Comparison of ENCODE assay signal across 9 cellular contexts in genomic region chr17:44898768-44899073, GRCh38. TPM values are rescaled to one million over a fixed set of nuclear protein-coding genes. Genes with fewer than 3 reads are reported as not detected.
DNase-seq lines count a peak whose midpoint lies in the region; ATAC-seq and TF ChIP-seq lines count a peak whose summit lies in the region.
"Had no signal": no experiment of that assay in that cellular context is flagged by ENCODE, and none has a peak within 500 bp of the region (broad histone marks: within the 10 kb centered on the region; RNA-seq: fewer than 3 reads in every experiment).

No MANE protein-coding gene starts in this region.

- no peak for TF ChIP-seq RAD21 in IMR-90 (IDR thresholded peaks at IDR 0.05; ENCODE audit: low read length)

- peaks cover 21% of the 10 kb centered on the region for H3K4me1 ChIP-seq in CD4-positive, alpha-beta memory T cell (ENCODE audit: insufficient read depth, low read length)
- peaks cover 19% of the 10 kb centered on the region for H3K4me1 ChIP-seq in IMR-90 (ENCODE audit: control insufficient read depth, insufficient read depth, low read length)
- peaks cover 29% of the 10 kb centered on the region for H3K4me1 ChIP-seq in adipocyte (ENCODE audit: control insufficient read depth, insufficient read depth, low read length)
- H3K4me1 ChIP-seq in thoracic aorta (ENCODE audit: control insufficient read depth in 1 of 2, low read depth in 2 of 2) = peaks cover 14 to 23% of the 10 kb centered on the region in 2 donors

- H2BK20ac ChIP-seq in IMR-90 (ENCODE audit: low read depth, low read length) = no peak overlapping the region

- H3K4ac ChIP-seq in IMR-90 (ENCODE audit: low read depth, low read length) = peak overlapping the region; percentile 100

- no TSS peak for BruUV-seq in IMR-90 (replicated peaks; lab: Mats Ljungman, UMichigan)

- peak overlapping the region; percentile 100 for H3K56ac ChIP-seq in IMR-90 (ENCODE audit: extremely low read depth, insufficient read depth, low read length)

- H3K27ac ChIP-seq in CD4-positive, alpha-beta memory T cell (ENCODE audit: low read depth, low read length) = peak overlapping the region; percentile 85
- H3K27ac ChIP-seq in IMR-90 (ENCODE audit: insufficient read depth, low read length) (peak overlapping the region; percentile 89), thoracic aorta (peak overlapping the region; percentile 92 to 94)

- in situ Hi-C loops in IMR-90 (cut with MboI; ENCODE audit: low sequenced_read_pairs) = no loop called here

- peak overlapping the region; percentile 97 for H2AFZ ChIP-seq in IMR-90 (replicated peaks; ENCODE audit: low read length, poor library complexity)

- H3K36me3 ChIP-seq in CD4-positive, alpha-beta memory T cell (ENCODE audit: insufficient read depth, low read length) = peaks cover 8% of the 10 kb centered on the region
- H3K36me3 ChIP-seq in IMR-90 (ENCODE audit: control insufficient read depth, insufficient read depth, low read length) (peaks cover 4% of the 10 kb centered on the region; the same call in 1 of the 2 replicates), adipocyte (ENCODE audit: control insufficient read depth, insufficient read depth, low read length, severe bottlenecking) (peaks cover 12% of the 10 kb centered on the region), thoracic aorta (peaks cover 16% of the 10 kb centered on the region)

- H4K20me1 ChIP-seq in IMR-90 (ENCODE audit: insufficient read depth, low read length) = peaks cover 4% of the 10 kb centered on the region; the same call in 1 of the 2 replicates

- no peaks in the 10 kb centered on the region for H3K27me3 Mint-ChIP-seq in CD4-positive, alpha-beta memory T cell

- H3K4me1 Mint-ChIP-seq in CD4-positive, alpha-beta memory T cell = peaks cover 18 to 48% (median 28%) of the 10 kb centered on the region in 4 donors

- peak overlapping the region; percentile 7; the same call in 2 of the 3 replicates for H2BK15ac ChIP-seq in IMR-90 (ENCODE audit: low read depth, low read length)

- no peaks in the 10 kb centered on the region for H3K27me3 ChIP-seq in CD4-positive, alpha-beta memory T cell (ENCODE audit: insufficient read depth, low read length)
- no peaks in the 10 kb centered on the region for H3K27me3 ChIP-seq in IMR-90 (ENCODE audit: control insufficient read depth, insufficient read depth, low read length)
- no peaks in the 10 kb centered on the region for H3K27me3 ChIP-seq in adipocyte (replicated peaks; ENCODE audit: control insufficient read depth, insufficient read depth, low read length)
- no peaks in the 10 kb centered on the region for H3K27me3 ChIP-seq in thoracic aorta (replicated peaks; ENCODE audit: insufficient read depth)

- H2BK5ac ChIP-seq in IMR-90 (ENCODE audit: low read depth, low read length, poor library complexity, severe bottlenecking) = peak overlapping the region; percentile 97

- H3K4me3 Mint-ChIP-seq in CD4-positive, alpha-beta memory T cell = peak overlapping the region; percentile 91 to 99 (median 94)

- peak overlapping the region; percentile 71 to 92 for H3K4me3 ChIP-seq in CD4-positive, alpha-beta memory T cell (ENCODE audit: low read length in 2 of 2)
- H3K4me3 ChIP-seq in IMR-90 (ENCODE audit: insufficient read depth, low read depth, low read length) = peak overlapping the region; percentile 65
- H3K4me3 ChIP-seq in adipocyte (ENCODE audit: low read length) = peak overlapping the region; percentile 98
- H3K4me3 ChIP-seq in thoracic aorta = peak overlapping the region; percentile 83

- intact Hi-C loops in CD4-positive, alpha-beta memory T cell (cut with micrococcal nuclease) = loop anchor here (1.0 kb wide), 6 partner anchors 49 to 209 kb away; partner anchors contain the start of genes C1QL1, CCDC43, DCAKD and KIF18B
- intact Hi-C loops in IMR-90 (cut with micrococcal nuclease) = no loop called here

- ATAC-seq in IMR-90 (ENCODE audit: low read depth) = no peak
- no peak for ATAC-seq in thoracic aorta (ENCODE audit: insufficient number of reproducible peaks, low FRiP score, low read depth)
- ATAC-seq in HG03159 (IDR thresholded peaks at IDR 0.05; ENCODE audit: unreplicated experiment) = no peak
- ATAC-seq in omental fat pad (ENCODE audit: low FRiP score) = no peak
- ATAC-seq in GM21717 (IDR thresholded peaks at IDR 0.05; ENCODE audit: unreplicated experiment) = no peak

- CTCF ChIA-PET in CD4-positive, alpha-beta memory T cell (lab: Charles Lee; ENCODE audit: partially characterized antibody) = interaction anchor here (0.9 to 1.7 kb wide), 7 partner anchors 20 to 237 kb away, joined by 3 to 5 read pairs (median 4); partner anchors contain the start of gene ACBD4
- CTCF ChIA-PET in IMR-90 (lab: Yijun Ruan, JAX) = interaction anchor here (1.0 kb wide), 1 partner anchor 121 kb away, joined by 3 read pairs; no protein-coding TSS in a partner anchor

- peak overlapping the region; percentile 89 for H3K14ac ChIP-seq in IMR-90 (replicated peaks; ENCODE audit: low read depth, low read length)

- no peak for DNase-seq in CD4-positive, alpha-beta memory T cell
- DNase-seq in IMR-90 (no peak), adipocyte (ENCODE audit: low read depth) (peak; percentile 71), kidney glomerular epithelial cell (lab: John Stamatoyannopoulos, UW) (peak; percentile 54), thoracic aorta (ENCODE audit: low spot score) (no peak), omental fat pad (ENCODE audit: low spot score) (no peak)

- H3K9ac ChIP-seq in IMR-90 (ENCODE audit: low read depth, low read length) (peak overlapping the region; percentile 87), adipocyte (ENCODE audit: low read length) (peak overlapping the region; percentile 99)

- H3K9me3 Mint-ChIP-seq in CD4-positive, alpha-beta memory T cell = peaks cover 0 to 3% (median 0%) of the 10 kb centered on the region in 8 donors

- H3K79me1 ChIP-seq in IMR-90 (ENCODE audit: low read depth in 1 of 2, low read length in 2 of 2) = peaks cover 14 to 31% of the 10 kb centered on the region in 2 experiments; a peak in 3 of 4 replicates

- H4K91ac ChIP-seq in IMR-90 (ENCODE audit: insufficient read depth, low read depth, low read length) = peak overlapping the region; percentile 100

- H3K27ac Mint-ChIP-seq in CD4-positive, alpha-beta memory T cell = peak overlapping the region; percentile 99 to 100 (median 100)

- POLR2A ChIA-PET in CD4-positive, alpha-beta memory T cell (lab: Charles Lee; ENCODE audit: partially characterized antibody) = interaction anchor here (0.9 to 3.4 kb wide), 13 partner anchors 13 to 510 kb away, joined by 3 to 10 read pairs (median 4); partner anchors contain the start of genes ACBD4, DBF4B, DCAKD and FMNL1
- POLR2A ChIA-PET in IMR-90 (lab: Charles Lee; ENCODE audit: unreplicated experiment) = interaction anchor here (0.6 kb wide), 1 partner anchor 120 kb away, joined by 3 read pairs; no protein-coding TSS in a partner anchor

- H3K23ac ChIP-seq in IMR-90 (ENCODE audit: low read depth, low read length) = peak overlapping the region; percentile 89

- dilution Hi-C loops in IMR-90 (cut with HindIII; ENCODE audit: low sequenced_read_pairs, unreplicated experiment) = no loop called here

- H3K18ac ChIP-seq in IMR-90 (ENCODE audit: low read depth, low read length) = no peak overlapping the region

- peak overlapping the region; percentile 98 for H2AK9ac ChIP-seq in IMR-90 (replicated peaks; ENCODE audit: low read depth, low read length, poor library complexity)

- peaks cover 14% of the 10 kb centered on the region for H3K9me1 ChIP-seq in IMR-90 (ENCODE audit: insufficient read depth, low read length)

- peak overlapping the region; percentile 70 for H3K4me2 ChIP-seq in IMR-90 (ENCODE audit: low read depth, low read length)

- WGBS in IMR-90 (ENCODE audit: extremely low coverage in 2 of 2, insufficient read length in 1 of 2), 2 experiments = no CpG with 5 or more reads among the region's 7 CpGs

- H3K36me3 Mint-ChIP-seq in CD4-positive, alpha-beta memory T cell = peaks cover 7 to 24% of the 10 kb centered on the region in 2 donors

- no peak for TF ChIP-seq POLR2A in IMR-90 (IDR thresholded peaks at IDR 0.05; ENCODE audit: low read depth, low read length)

- peak overlapping the region; percentile 73 for H2AK5ac ChIP-seq in IMR-90 (ENCODE audit: low read depth, low read length)

- no peaks in the 10 kb centered on the region for H3K9me3 ChIP-seq in CD4-positive, alpha-beta memory T cell (ENCODE audit: control insufficient read depth in 1 of 2, low read length in 2 of 2)
- H3K9me3 ChIP-seq in IMR-90 (ENCODE audit: control insufficient read depth, insufficient read depth, low read length) = no peaks in the 10 kb centered on the region
- no peaks in the 10 kb centered on the region for H3K9me3 ChIP-seq in adipocyte (ENCODE audit: control insufficient read depth, low read length)
- H3K9me3 ChIP-seq in thoracic aorta = no peaks in the 10 kb centered on the region

- H4K5ac ChIP-seq in IMR-90 (ENCODE audit: low read depth, low read length) = peak overlapping the region; percentile 61

- no peak for TF ChIP-seq CTCF in IMR-90 (conservative IDR thresholded peaks at IDR 0.05; ENCODE audit: low read depth, low read length)
- TF ChIP-seq CTCF in thoracic aorta (IDR thresholded peaks at IDR 0.05) = no peak
- TF ChIP-seq CTCF in omental fat pad (IDR thresholded peaks at IDR 0.05) = no peak

- H4K8ac ChIP-seq in IMR-90 (ENCODE audit: low read depth in 2 of 2, low read length in 2 of 2) = peak overlapping the region; percentile 73 to 98

- peak overlapping the region; percentile 5; the same call in 1 of the 2 replicates for H2BK120ac ChIP-seq in IMR-90 (ENCODE audit: low read depth, low read length)

RNA-seq across cellular contexts. Expression of gene EFTUD2, which starts 0.5 kb away (rescaled TPM):
- 100 to 1,000 TPM in 1 of 2 experiments, 10 to 100 TPM in 1; 98.9 to 101 TPM for total RNA-seq in CD4-positive, alpha-beta memory T cell
- polyA plus RNA-seq in CD4-positive, alpha-beta memory T cell = 10 to 100 TPM; 82.2 to 82.3 TPM
- total RNA-seq in IMR-90 (2012; rRNA removed) (126 and 178 TPM in 2 replicates), thoracic aorta (100 to 1,000 TPM in 1 of 2 donors, 10 to 100 TPM in 1; 35.2 to 117 TPM), omental fat pad (100 to 1,000 TPM in 1 of 4 donors, 10 to 100 TPM in 3; 62.5 to 131 (median 75.0) TPM)
- 72.5 and 74.8 TPM in 2 replicates for polyA plus RNA-seq in IMR-90 (2012; rRNA removed)
- 44.7 and 106 TPM in 2 replicates for polyA plus RNA-seq in IMR-90 (2012; cell fraction: cytosol; rRNA removed)
- 70.1 and 74.1 TPM in 2 replicates for polyA plus RNA-seq in IMR-90 (2012; cell fraction: nucleus; rRNA removed; ENCODE audit: low replicate concordance)

RNA-seq across cellular contexts. Expression of gene GFAP, which starts 16.6 kb away (rescaled TPM):
- not detected for total RNA-seq in CD4-positive, alpha-beta memory T cell
- under 1 TPM in 1 of 2 donors, not detected in 1; 0.16 TPM for polyA plus RNA-seq in CD4-positive, alpha-beta memory T cell
- total RNA-seq in IMR-90 (2012; rRNA removed) = 0.18 TPM in 1 of 2 replicates, not detected in the other
- polyA plus RNA-seq in IMR-90 (2012; rRNA removed) = 0.19 and 0.40 TPM in 2 replicates
- 0.02 and 0.13 TPM in 2 replicates for polyA plus RNA-seq in IMR-90 (2012; cell fraction: cytosol; rRNA removed)
- polyA plus RNA-seq in IMR-90 (2012; cell fraction: nucleus; rRNA removed; ENCODE audit: low replicate concordance) = 0.05 and 0.18 TPM in 2 replicates
- 10 to 100 TPM in 1 of 2 donors, not detected in 1; 14.6 TPM for total RNA-seq in thoracic aorta
- total RNA-seq in omental fat pad = 1 to 10 TPM; 1.4 to 4.1 (median 2.9) TPM

RNA-seq across cellular contexts. Expression of gene KIF18B, which starts 48.9 kb away (rescaled TPM):
- total RNA-seq in CD4-positive, alpha-beta memory T cell = not detected
- not detected for polyA plus RNA-seq in CD4-positive, alpha-beta memory T cell
- total RNA-seq in IMR-90 (2012; rRNA removed) (1.3 and 2.5 TPM in 2 replicates), thoracic aorta (1 to 10 TPM in 1 of 2 donors, not detected in 1; 2.0 TPM), omental fat pad (under 1 TPM in 1 of 4 donors, not detected in 3; 0.72 TPM)
- polyA plus RNA-seq in IMR-90 (2012; rRNA removed) = 16.0 and 17.4 TPM in 2 replicates
- polyA plus RNA-seq in IMR-90 (2012; cell fraction: cytosol; rRNA removed) = 7.6 and 7.8 TPM in 2 replicates
- polyA plus RNA-seq in IMR-90 (2012; cell fraction: nucleus; rRNA removed; ENCODE audit: low replicate concordance) = 23.3 and 68.0 TPM in 2 replicates

RNA-seq across cellular contexts. Expression of gene HIGD1B, which starts 51.0 kb away (rescaled TPM):
- not detected for total RNA-seq in CD4-positive, alpha-beta memory T cell
- not detected for polyA plus RNA-seq in CD4-positive, alpha-beta memory T cell
- total RNA-seq in IMR-90 (2012; rRNA removed) = not detected in 2 replicates
- not detected in 2 replicates for polyA plus RNA-seq in IMR-90 (2012; rRNA removed)
- polyA plus RNA-seq in IMR-90 (2012; cell fraction: cytosol; rRNA removed) = not detected in 2 replicates
- polyA plus RNA-seq in IMR-90 (2012; cell fraction: nucleus; rRNA removed; ENCODE audit: low replicate concordance) = not detected in 2 replicates
- 1 to 10 TPM in 1 of 2 donors, not detected in 1; 1.6 TPM for total RNA-seq in thoracic aorta
- 10 to 100 TPM in 1 of 4 donors, 1 to 10 TPM in 3; 2.1 to 17.8 (median 3.0) TPM for total RNA-seq in omental fat pad
- total RNA-seq: LHCN-M2 had no signal

Comparison
In these comparisons a context has a peak if more than half of its experiments do, and no peak if none do; other contexts are left out.
1. DNase-seq: peak in adipocyte (single experiment) and kidney glomerular epithelial cell (single experiment); none in CD4-positive, alpha-beta memory T cell (0 of 5), IMR-90 (single experiment), thoracic aorta (single experiment) and omental fat pad (single experiment).
2. Peak in every context shown above with its lines, with median percentiles within 50 percentile points of each other: H3K27ac ChIP-seq and H3K4me3 ChIP-seq.